Comparison of ENCODE assay signal across 31 cellular contexts in the genomic region with DNA sequence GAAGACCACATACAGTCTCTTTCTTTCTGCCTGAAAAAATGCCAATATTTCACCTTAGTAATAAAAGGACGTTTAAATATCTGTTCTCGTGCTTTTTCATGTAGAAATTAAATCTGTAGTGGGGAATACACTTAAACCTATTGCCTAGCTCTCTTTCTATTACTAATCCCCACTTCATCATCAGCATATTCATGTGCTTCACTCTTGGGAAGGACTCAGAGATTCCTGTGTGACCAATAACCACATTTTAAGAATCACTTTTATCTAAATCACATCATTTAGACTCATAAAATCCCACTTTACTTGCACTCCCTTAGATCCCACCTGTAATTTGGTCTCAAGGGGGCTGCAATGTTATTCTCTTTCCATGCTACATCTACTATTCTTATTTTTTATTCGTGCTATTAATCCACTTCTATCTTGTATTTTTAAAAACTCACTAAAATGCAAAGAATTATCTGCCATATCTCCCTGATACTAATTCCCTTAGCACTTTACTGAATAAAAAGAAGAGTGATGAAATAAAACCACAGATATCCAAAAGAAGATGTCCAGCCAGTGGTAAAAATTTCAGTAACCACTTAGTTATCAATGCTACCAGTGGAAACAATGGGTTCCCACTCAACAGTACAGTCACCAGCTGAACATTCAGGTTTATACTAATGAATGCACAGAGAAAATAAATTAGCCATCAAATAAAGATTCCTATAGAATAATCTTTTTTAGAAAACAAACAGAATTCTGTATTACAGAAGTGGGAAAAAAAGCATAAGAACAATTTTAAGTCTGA.
"Had no signal": no experiment of that assay in that cellular context is flagged by ENCODE, and none has a peak within 500 bp of the region (broad histone marks: within the 10 kb centered on the region; RNA-seq: fewer than 3 reads in every experiment).

No MANE protein-coding gene starts in this region.

- ATAC-seq: body of pancreas; gastrocnemius medialis; heart left ventricle; mucosa of descending colon; natural killer cell treated with Interleukin-12 subunit alpha and Interleukin-12 subunit beta and Interleukin-15 and Interleukin-18, amount 100 ng/mL, for 72 hours; sciatic nerve; stimulated activated memory B cell treated with anti-CD40 and anti-IgM and Interleukin-4, amounts not matched to agents 10 μg/mL and 1 μg/mL and 100 μg/mL, for 72 hours; WTC11 had no signal

- H3K27ac ChIP-seq: body of pancreas, colonic mucosa, gastrocnemius medialis, heart left ventricle, left ventricle myocardium inferior, stomach, suprapubic skin had no signal

- H3K4me1 ChIP-seq: body of pancreas, colonic mucosa, gastrocnemius medialis, stomach, suprapubic skin had no signal

- H3K9me3 ChIP-seq: body of pancreas, colonic mucosa, gastrocnemius medialis, heart left ventricle, left ventricle myocardium inferior, mucosa of descending colon, stomach, suprapubic skin, tibial nerve had no signal

- FAIRE-seq: small intestine, TTC549 had no signal

- H3K4me3 ChIP-seq: body of pancreas, colonic mucosa, gastrocnemius medialis, heart left ventricle, left ventricle myocardium inferior, lung, mucosa of descending colon, stomach, suprapubic skin, tibial nerve had no signal

- DNase-seq: activated CD4-positive, alpha-beta memory T cell treated with anti-CD3 and anti-CD28 coated beads, Interleukin-2, amount 10 ng/mL, durations not matched to agents 7 days and 5 days; activated CD4-positive, alpha-beta T cell treated with anti-CD3 and anti-CD28 coated beads for 1 hour; activated CD4-positive, alpha-beta T cell treated with anti-CD3 and anti-CD28 coated beads, Interleukin-2, amount 10 ng/mL, durations not matched to agents 7 days and 5 days; activated CD8-positive, alpha-beta memory T cell treated with anti-CD3 and anti-CD28 coated beads, Interleukin-2, amount 50 U/mL, for 48 hours; activated gamma-delta T cell; activated naive CD4-positive, alpha-beta T cell treated with anti-CD3 and anti-CD28 coated beads, Interleukin-2, amount 10 ng/mL, durations not matched to agents 7 days and 5 days; activated naive CD8-positive, alpha-beta T cell treated with anti-CD3 and anti-CD28 coated beads, Interleukin-2, amount 10 ng/mL, durations not matched to agents 7 days and 5 days; activated T-cell treated with anti-CD3 and anti-CD28 coated beads, Interleukin-2, amount 50 U/mL, for 24 hours; body of pancreas; colonic mucosa; effector memory CD4-positive, alpha-beta T cell; erythroblast; gastrocnemius medialis; heart left ventricle; left ventricle myocardium inferior; mucosa of descending colon; small intestine; stimulated activated CD4-positive, alpha-beta T cell treated with anti-CD3 and anti-CD28 coated beads, Interleukin-1b, Interleukin-23, amount 100 ng/mL, for 48 hours; stimulated activated CD4-positive, alpha-beta T cell treated with anti-CD3 and anti-CD28 coated beads, Interleukin-4, amount 100 ng/mL, for 4 hours; stimulated activated CD8-positive, alpha-beta memory T cell treated with anti-CD3 and anti-CD28 coated beads, Interleukin-4, amount 100 ng/mL, for 48 hours; stomach; SW 1271; T-helper 9 cell had no signal

- H3K27me3 ChIP-seq: body of pancreas, colonic mucosa, gastrocnemius medialis, heart left ventricle, stomach, suprapubic skin, tibial nerve had no signal

- H3K36me3 ChIP-seq: colonic mucosa, gastrocnemius medialis, stomach, suprapubic skin, tibial nerve had no signal
